Comparison of ENCODE assay signal across 1 cellular context in genomic region chr14:64522591-64523355, GRCh38.
TF ChIP-seq lines count a peak whose summit lies in the region.

No MANE protein-coding gene starts in this region.

TF ChIP-seq in HepG2, 621 proteins besides CTCF, POLR2A, EP300 and RAD21:
- TF ChIP-seq ZBTB3 (CRISPR knock-in tag; IDR thresholded peaks at IDR 0.05; ENCODE audit: borderline replicate concordance, low read depth) = no peak
- TF ChIP-seq SOX5 (CRISPR knock-in tag; IDR thresholded peaks at IDR 0.05; ENCODE audit: borderline replicate concordance) = no peak
- TF ChIP-seq ZNF33B (CRISPR knock-in tag; IDR thresholded peaks at IDR 0.05) = no peak
- TF ChIP-seq NAIF1 (CRISPR knock-in tag; IDR thresholded peaks at IDR 0.05; ENCODE audit: borderline replicate concordance) = no peak
- TF ChIP-seq BRD4 (CRISPR knock-in tag; IDR thresholded peaks at IDR 0.05) = no peak
- no peak for TF ChIP-seq ZNF12 (CRISPR knock-in tag; IDR thresholded peaks at IDR 0.05)
- TF ChIP-seq SOX13 (IDR thresholded peaks at IDR 0.05) = no peak
- TF ChIP-seq SOX13 (CRISPR knock-in tag; conservative IDR thresholded peaks at IDR 0.05 in 1 of 2, IDR thresholded peaks at IDR 0.05 in 1 of 2) = no peak
